23 cellular contexts compared by ENCODE assay signal in the genomic region with DNA sequence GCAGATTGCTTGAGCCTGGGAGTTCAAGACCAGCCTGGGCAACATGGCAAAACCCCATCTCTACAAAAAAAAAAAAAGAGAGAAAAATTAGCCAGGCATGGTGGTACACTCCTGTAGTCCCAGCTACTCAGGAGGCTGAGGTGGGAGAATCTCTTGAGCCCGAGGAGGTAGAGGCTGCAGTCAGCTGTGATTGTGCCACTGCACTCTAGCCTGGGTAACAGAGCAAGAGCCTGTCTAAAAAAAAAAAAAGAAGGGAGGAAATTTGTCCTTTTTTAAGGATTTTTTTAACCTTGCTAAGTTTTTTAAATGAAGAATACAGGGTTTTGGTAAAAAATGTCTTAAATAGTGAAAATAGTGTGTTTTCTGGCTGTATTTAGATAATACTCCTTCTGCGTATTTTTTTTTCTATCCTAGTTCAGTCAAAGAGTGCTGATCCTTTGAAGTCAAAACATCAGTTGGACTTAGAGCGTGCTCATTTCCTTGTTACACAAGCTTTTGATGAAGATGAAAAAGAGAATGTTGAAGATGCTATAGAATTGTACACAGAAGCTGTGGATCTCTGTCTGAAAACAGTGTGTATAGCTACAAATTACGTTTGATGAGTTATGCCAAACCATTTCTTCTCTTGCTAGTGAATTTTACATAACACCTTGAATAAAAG.
"Had no signal": no experiment of that assay in that cellular context is flagged by ENCODE, and none has a peak within 500 bp of the region (broad histone marks: within the 10 kb centered on the region; RNA-seq: fewer than 3 reads in every experiment).

No MANE protein-coding gene starts in this region.

- H3K4me1 Mint-ChIP-seq: mesothelial cell of epicardium; stimulated activated naive CD8-positive, alpha-beta T cell treated with anti-CD3 and anti-CD28 coated beads, Interleukin-15, amount 100 ng/mL, for 72 hours had no signal

- H3K27me3 ChIP-seq: body of pancreas, foreskin keratinocyte, hepatocyte, ovary, spleen, suprapubic skin, tibial nerve had no signal

- DNase-seq: activated CD4-positive, alpha-beta T cell treated with anti-CD3 and anti-CD28 coated beads, Interleukin-2, amount 10 ng/mL, durations not matched to agents 7 days and 5 days; activated naive CD4-positive, alpha-beta T cell; activated T-cell treated with anti-CD3 and anti-CD28 coated beads, Interleukin-2, amount 50 U/mL, for 1 hour; body of pancreas; effector CD8-positive, alpha-beta T cell; foreskin keratinocyte; left ventricle myocardium superior; mammary epithelial cell; ovary; spleen; stimulated activated CD4-positive, alpha-beta T cell treated with anti-CD3 and anti-CD28 coated beads, Interleukin-4, amount 100 ng/mL, for 4 hours; stimulated activated naive CD8-positive, alpha-beta T cell treated with anti-CD3 and anti-CD28 coated beads, Interleukin-15, amount 100 ng/mL, for 72 hours had no signal

- H3K4me3 ChIP-seq: body of pancreas, hepatocyte, ovary, prostate gland, spleen, suprapubic skin, tibial nerve had no signal

- ATAC-seq: activated CD4-positive, CD25-positive, alpha-beta regulatory T cell treated with anti-CD3 and anti-CD28 coated beads, Interleukin-2, amount 50 U/mL, for 24 hours; body of pancreas; foreskin keratinocyte; natural killer cell treated with Interleukin-12 subunit alpha and Interleukin-12 subunit beta and Interleukin-15 and Interleukin-18, amount 100 ng/mL, for 72 hours; stimulated activated naive CD8-positive, alpha-beta T cell treated with anti-CD3 and anti-CD28 coated beads, Interleukin-15, amount 100 ng/mL, for 72 hours had no signal

- H3K27ac Mint-ChIP-seq: activated CD4-positive, alpha-beta T cell treated with anti-CD3 and anti-CD28 coated beads, Interleukin-2, amount 10 ng/mL, durations not matched to agents 7 days and 5 days; activated T-helper 2 cell treated with anti-CD3 and anti-CD28 coated beads, Interferon-gamma antibody, Interleukin-2, Interleukin-4, amounts not matched to agents 10 μg/mL and 5 μg/mL and 100 μg/mL, durations not matched to agents 14 hours and 24 hours and 36 hours; mesothelial cell of epicardium; natural killer cell treated with Interleukin-12 subunit alpha and Interleukin-12 subunit beta and Interleukin-15 and Interleukin-18, amount 100 ng/mL, for 72 hours; T-helper 2 cell treated with Interferon-gamma antibody and Interleukin-4, amounts not matched to agents 5 μg/mL and 100 μg/mL, for 36 hours had no signal

- H3K9me3 ChIP-seq: body of pancreas, ovary, prostate gland, spleen, suprapubic skin, tibial nerve had no signal

- H3K4me2 ChIP-seq: hepatocyte had no signal

- H3K9me3 Mint-ChIP-seq: activated CD4-positive, alpha-beta T cell treated with anti-CD3 and anti-CD28 coated beads, Interleukin-2, amount 10 ng/mL, durations not matched to agents 7 days and 5 days; activated T-helper 2 cell treated with anti-CD3 and anti-CD28 coated beads, Interferon-gamma antibody, Interleukin-2, Interleukin-4, amounts not matched to agents 10 μg/mL and 5 μg/mL and 100 μg/mL, durations not matched to agents 14 hours and 24 hours and 36 hours; dendritic cell treated with granulocyte-macrophage colony-stimulating factor and Interleukin-4, amounts not matched to agents 40 ng/mL and 50 ng/mL, for 4 days; mesothelial cell of epicardium; natural killer cell treated with Interleukin-12 subunit alpha and Interleukin-12 subunit beta and Interleukin-15 and Interleukin-18, amount 100 ng/mL, for 72 hours; stimulated activated naive CD8-positive, alpha-beta T cell treated with anti-CD3 and anti-CD28 coated beads, Interleukin-15, amount 100 ng/mL, for 72 hours; T-helper 2 cell treated with Interferon-gamma antibody and Interleukin-4, amounts not matched to agents 5 μg/mL and 100 μg/mL, for 36 hours had no signal

- H2AFZ ChIP-seq: hepatocyte had no signal

- H3K36me3 ChIP-seq: ovary had no signal

- H3K27ac ChIP-seq: body of pancreas, foreskin keratinocyte, hepatocyte, ovary, prostate gland, spleen, suprapubic skin, tibial nerve, VCaP had no signal

- H3K4me3 Mint-ChIP-seq: activated CD4-positive, alpha-beta T cell treated with anti-CD3 and anti-CD28 coated beads, Interleukin-2, amount 10 ng/mL, durations not matched to agents 7 days and 5 days; dendritic cell treated with granulocyte-macrophage colony-stimulating factor and Interleukin-4, amounts not matched to agents 40 ng/mL and 50 ng/mL, for 4 days; mesothelial cell of epicardium; natural killer cell treated with Interleukin-12 subunit alpha and Interleukin-12 subunit beta and Interleukin-15 and Interleukin-18, amount 100 ng/mL, for 72 hours; stimulated activated naive CD8-positive, alpha-beta T cell treated with anti-CD3 and anti-CD28 coated beads, Interleukin-15, amount 100 ng/mL, for 72 hours; T-helper 2 cell treated with Interferon-gamma antibody and Interleukin-4, amounts not matched to agents 5 μg/mL and 100 μg/mL, for 36 hours had no signal

- H3K4me1 ChIP-seq: body of pancreas, foreskin keratinocyte, prostate gland, suprapubic skin had no signal

- H3K27me3 Mint-ChIP-seq: activated CD4-positive, alpha-beta T cell treated with anti-CD3 and anti-CD28 coated beads, Interleukin-2, amount 10 ng/mL, durations not matched to agents 7 days and 5 days; dendritic cell treated with granulocyte-macrophage colony-stimulating factor and Interleukin-4, amounts not matched to agents 40 ng/mL and 50 ng/mL, for 4 days; natural killer cell treated with Interleukin-12 subunit alpha and Interleukin-12 subunit beta and Interleukin-15 and Interleukin-18, amount 100 ng/mL, for 72 hours; stimulated activated naive CD8-positive, alpha-beta T cell treated with anti-CD3 and anti-CD28 coated beads, Interleukin-15, amount 100 ng/mL, for 72 hours had no signal
